In genomic region chr18:70522183-70522582, GRCh38 we compare ENCODE assay signal across 25 cellular contexts.
"Had no signal": no experiment of that assay in that cellular context is flagged by ENCODE, and none has a peak within 500 bp of the region (broad histone marks: within the 10 kb centered on the region; RNA-seq: fewer than 3 reads in every experiment).

No MANE protein-coding gene starts in this region.

- H3K27ac ChIP-seq: hepatocyte, neural progenitor cell, ovary, right atrium auricular region, sigmoid colon, skin epidermis, testis, tibial nerve, upper lobe of right lung, vagina had no signal

- DNase-seq: effector CD4-positive, alpha-beta T cell; endodermal cell; erythroblast; foreskin melanocyte; head of caudate nucleus; kidney; left colon; left ventricle myocardium superior; mesenchymal stem cell; midbrain; nucleus accumbens; ovary; sigmoid colon; stimulated activated CD4-positive, alpha-beta T cell treated with anti-CD3 and anti-CD28 coated beads, Interleukin-2, amount 100 ng/mL, for 24 hours; stimulated activated CD4-positive, alpha-beta T cell treated with anti-CD3 and anti-CD28 coated beads, Interleukin-4, amount 100 ng/mL, for 4 hours; stimulated activated naive B cell treated with anti-CD40 and anti-IgM and Interleukin-4, amounts not matched to agents 10 μg/mL and 1 μg/mL and 100 μg/mL, for 72 hours; stimulated activated naive CD8-positive, alpha-beta T cell treated with anti-CD3 and anti-CD28 coated beads, Interleukin-15, amount 100 ng/mL, for 72 hours; testis; upper lobe of right lung had no signal
